2 cellular contexts compared by ENCODE assay signal in the genomic region with DNA sequence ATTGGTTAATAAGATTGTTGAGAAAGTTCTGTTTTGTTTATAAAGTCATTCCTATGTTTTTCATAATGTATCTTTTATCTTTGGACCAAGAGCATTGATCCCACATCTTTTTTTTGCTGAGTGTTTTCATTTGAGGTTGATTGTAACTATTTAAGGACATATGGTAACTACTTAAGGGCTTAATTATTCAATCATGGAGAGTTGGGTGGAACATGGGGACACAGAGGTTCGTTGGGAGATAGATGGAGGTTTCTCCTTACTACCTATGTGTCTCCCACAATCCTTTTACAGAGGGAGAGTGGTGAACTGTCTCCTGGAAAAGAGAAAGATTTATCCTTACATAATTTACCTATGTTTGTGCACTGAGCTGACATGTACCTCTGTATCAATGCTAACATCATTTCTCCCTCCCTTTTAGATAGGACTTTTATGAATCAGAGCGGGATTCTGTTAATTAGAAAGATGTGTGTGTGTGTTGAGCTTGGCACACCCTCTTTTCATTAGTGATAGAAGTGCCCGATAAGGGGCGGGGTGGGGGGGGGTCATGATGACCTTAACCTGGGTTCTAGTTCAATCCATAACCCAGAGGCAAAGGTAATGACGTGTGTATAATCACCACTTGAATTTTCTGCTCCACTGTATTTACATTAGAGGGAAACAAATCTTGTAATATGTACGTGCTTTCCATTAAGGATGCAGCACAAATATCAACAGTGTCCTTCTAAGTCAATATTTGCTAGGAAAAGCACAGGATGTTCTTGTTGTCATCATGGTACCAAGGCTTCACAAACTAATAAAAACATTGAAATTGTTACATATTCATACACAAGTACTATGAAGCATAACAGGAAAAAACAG.
TF ChIP-seq lines count a peak whose summit lies in the region.

No MANE protein-coding gene starts in this region.

TF ChIP-seq in K562, 482 proteins besides CTCF, POLR2A, EP300 and RAD21 (continued from another document):
- TF ChIP-seq, protein P1, sequence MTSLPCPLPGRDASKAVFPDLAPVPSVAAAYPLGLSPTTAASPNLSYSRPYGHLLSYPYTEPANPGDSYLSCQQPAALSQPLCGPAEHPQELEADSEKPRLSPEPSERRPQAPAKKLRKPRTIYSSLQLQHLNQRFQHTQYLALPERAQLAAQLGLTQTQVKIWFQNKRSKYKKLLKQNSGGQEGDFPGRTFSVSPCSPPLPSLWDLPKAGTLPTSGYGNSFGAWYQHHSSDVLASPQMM (CRISPR knock-in tag; IDR thresholded peaks at IDR 0.05), result no peak
- TF ChIP-seq CTBP1 (IDR thresholded peaks at IDR 0.05; ENCODE audit: borderline replicate concordance) (no peak), SMAD3 (CRISPR knock-in tag; conservative IDR thresholded peaks at IDR 0.05) (no peak), CCAR2 (IDR thresholded peaks at IDR 0.05; ENCODE audit: low read depth, low read length) (no peak), TFAM (CRISPR knock-in tag; conservative IDR thresholded peaks at IDR 0.05) (no peak), GTF2F1 (IDR thresholded peaks at IDR 0.05; ENCODE audit: low read depth, low read length) (no peak)
- TF ChIP-seq, protein P2, sequence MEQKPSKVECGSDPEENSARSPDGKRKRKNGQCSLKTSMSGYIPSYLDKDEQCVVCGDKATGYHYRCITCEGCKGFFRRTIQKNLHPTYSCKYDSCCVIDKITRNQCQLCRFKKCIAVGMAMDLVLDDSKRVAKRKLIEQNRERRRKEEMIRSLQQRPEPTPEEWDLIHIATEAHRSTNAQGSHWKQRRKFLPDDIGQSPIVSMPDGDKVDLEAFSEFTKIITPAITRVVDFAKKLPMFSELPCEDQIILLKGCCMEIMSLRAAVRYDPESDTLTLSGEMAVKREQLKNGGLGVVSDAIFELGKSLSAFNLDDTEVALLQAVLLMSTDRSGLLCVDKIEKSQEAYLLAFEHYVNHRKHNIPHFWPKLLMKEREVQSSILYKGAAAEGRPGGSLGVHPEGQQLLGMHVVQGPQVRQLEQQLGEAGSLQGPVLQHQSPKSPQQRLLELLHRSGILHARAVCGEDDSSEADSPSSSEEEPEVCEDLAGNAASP (IDR thresholded peaks at IDR 0.05), result no peak

TF ChIP-seq in liver, 16 proteins besides CTCF, POLR2A, EP300 and RAD21 (continued from another document):
- TF ChIP-seq HNF4G (IDR thresholded peaks at IDR 0.05), result no peak
- TF ChIP-seq, protein P3, sequence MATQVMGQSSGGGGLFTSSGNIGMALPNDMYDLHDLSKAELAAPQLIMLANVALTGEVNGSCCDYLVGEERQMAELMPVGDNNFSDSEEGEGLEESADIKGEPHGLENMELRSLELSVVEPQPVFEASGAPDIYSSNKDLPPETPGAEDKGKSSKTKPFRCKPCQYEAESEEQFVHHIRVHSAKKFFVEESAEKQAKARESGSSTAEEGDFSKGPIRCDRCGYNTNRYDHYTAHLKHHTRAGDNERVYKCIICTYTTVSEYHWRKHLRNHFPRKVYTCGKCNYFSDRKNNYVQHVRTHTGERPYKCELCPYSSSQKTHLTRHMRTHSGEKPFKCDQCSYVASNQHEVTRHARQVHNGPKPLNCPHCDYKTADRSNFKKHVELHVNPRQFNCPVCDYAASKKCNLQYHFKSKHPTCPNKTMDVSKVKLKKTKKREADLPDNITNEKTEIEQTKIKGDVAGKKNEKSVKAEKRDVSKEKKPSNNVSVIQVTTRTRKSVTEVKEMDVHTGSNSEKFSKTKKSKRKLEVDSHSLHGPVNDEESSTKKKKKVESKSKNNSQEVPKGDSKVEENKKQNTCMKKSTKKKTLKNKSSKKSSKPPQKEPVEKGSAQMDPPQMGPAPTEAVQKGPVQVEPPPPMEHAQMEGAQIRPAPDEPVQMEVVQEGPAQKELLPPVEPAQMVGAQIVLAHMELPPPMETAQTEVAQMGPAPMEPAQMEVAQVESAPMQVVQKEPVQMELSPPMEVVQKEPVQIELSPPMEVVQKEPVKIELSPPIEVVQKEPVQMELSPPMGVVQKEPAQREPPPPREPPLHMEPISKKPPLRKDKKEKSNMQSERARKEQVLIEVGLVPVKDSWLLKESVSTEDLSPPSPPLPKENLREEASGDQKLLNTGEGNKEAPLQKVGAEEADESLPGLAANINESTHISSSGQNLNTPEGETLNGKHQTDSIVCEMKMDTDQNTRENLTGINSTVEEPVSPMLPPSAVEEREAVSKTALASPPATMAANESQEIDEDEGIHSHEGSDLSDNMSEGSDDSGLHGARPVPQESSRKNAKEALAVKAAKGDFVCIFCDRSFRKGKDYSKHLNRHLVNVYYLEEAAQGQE (IDR thresholded peaks at IDR 0.05), result no peak
- no peak for TF ChIP-seq TAF1 (conservative IDR thresholded peaks at IDR 0.05)
- peak; percentile 9 for TF ChIP-seq FOXA1 (IDR thresholded peaks at IDR 0.05)
- no peak for TF ChIP-seq NR2F2 (IDR thresholded peaks at IDR 0.05)
- no peak for TF ChIP-seq JUND (IDR thresholded peaks at IDR 0.05)
- TF ChIP-seq, protein P4, sequence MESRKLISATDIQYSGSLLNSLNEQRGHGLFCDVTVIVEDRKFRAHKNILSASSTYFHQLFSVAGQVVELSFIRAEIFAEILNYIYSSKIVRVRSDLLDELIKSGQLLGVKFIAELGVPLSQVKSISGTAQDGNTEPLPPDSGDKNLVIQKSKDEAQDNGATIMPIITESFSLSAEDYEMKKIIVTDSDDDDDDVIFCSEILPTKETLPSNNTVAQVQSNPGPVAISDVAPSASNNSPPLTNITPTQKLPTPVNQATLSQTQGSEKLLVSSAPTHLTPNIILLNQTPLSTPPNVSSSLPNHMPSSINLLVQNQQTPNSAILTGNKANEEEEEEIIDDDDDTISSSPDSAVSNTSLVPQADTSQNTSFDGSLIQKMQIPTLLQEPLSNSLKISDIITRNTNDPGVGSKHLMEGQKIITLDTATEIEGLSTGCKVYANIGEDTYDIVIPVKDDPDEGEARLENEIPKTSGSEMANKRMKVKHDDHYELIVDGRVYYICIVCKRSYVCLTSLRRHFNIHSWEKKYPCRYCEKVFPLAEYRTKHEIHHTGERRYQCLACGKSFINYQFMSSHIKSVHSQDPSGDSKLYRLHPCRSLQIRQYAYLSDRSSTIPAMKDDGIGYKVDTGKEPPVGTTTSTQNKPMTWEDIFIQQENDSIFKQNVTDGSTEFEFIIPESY (IDR thresholded peaks at IDR 0.05), result no peak
- peak; percentile 80 for TF ChIP-seq FOXA2 (IDR thresholded peaks at IDR 0.05)
